ENCODE assay signal across 28 cellular contexts in the genomic region with DNA sequence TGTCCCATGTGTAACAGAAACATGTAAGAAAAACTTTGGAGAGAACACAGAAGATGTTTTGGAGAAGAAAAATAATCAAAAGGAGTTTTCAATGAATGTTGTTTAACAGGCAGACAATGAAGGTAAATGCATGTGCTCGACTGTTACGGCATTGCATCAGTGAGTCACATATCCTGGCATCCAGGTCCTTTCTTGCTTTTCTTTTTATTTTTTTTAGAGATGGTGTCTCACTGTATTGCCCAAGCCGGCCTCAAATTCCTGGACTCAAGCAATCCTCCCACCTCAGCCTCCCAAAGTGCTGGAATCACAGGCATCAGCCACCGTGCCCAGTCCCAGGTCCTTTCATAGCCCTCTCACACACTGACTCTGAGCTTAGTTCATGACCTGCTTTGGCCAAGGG.
"Had no signal": no experiment of that assay in that cellular context is flagged by ENCODE, and none has a peak within 500 bp of the region (broad histone marks: within the 10 kb centered on the region; RNA-seq: fewer than 3 reads in every experiment).

No MANE protein-coding gene starts in this region.

- H3K4me3 Mint-ChIP-seq: naive thymus-derived CD8-positive, alpha-beta T cell; natural killer cell treated with Interleukin-12 subunit alpha and Interleukin-12 subunit beta and Interleukin-15 and Interleukin-18, amount 100 ng/mL, for 72 hours; nephron progenitor cell; neural crest cell; stimulated activated effector memory CD8-positive, alpha-beta T cell treated with anti-CD3 and anti-CD28 coated beads, Interleukin-12 subunit alpha, Interleukin-12 subunit beta, amount 100 ng/mL, for 72 hours; stimulated activated naive B cell treated with anti-CD40 and anti-IgM and Interleukin-4, amounts not matched to agents 10 μg/mL and 1 μg/mL and 100 μg/mL, for 72 hours; stimulated activated naive CD8-positive, alpha-beta T cell treated with anti-CD3 and anti-CD28 coated beads, Interleukin-15, Interleukin-2, amounts not matched to agents 100 ng/mL and 50 ng/mL, for 24 hours had no signal

- H3K27me3 ChIP-seq: neutrophil, pancreas, right lobe of liver, sigmoid colon, stomach, suprapubic skin, testis, tibial artery, transverse colon, upper lobe of left lung, vagina had no signal

- H3K27ac ChIP-seq: neutrophil, pancreas, psoas muscle, right lobe of liver, sigmoid colon, stomach, suprapubic skin, testis, tibial artery, transverse colon, upper lobe of left lung, vagina had no signal

- H3K36me3 ChIP-seq: neutrophil, pancreas, right lobe of liver, sigmoid colon, stomach, suprapubic skin, tibial artery, transverse colon, upper lobe of left lung, vagina had no signal

- H3K4me1 Mint-ChIP-seq: neural crest cell; stimulated activated effector memory CD8-positive, alpha-beta T cell treated with anti-CD3 and anti-CD28 coated beads, Interleukin-12 subunit alpha, Interleukin-12 subunit beta, amount 100 ng/mL, for 72 hours had no signal

- H3K9me3 ChIP-seq: neutrophil, pancreas, right lobe of liver, suprapubic skin, testis, tibial artery, vagina had no signal

- H3K4me1 ChIP-seq: pancreas, psoas muscle, right lobe of liver, sigmoid colon, stomach, suprapubic skin, testis, tibial artery, transverse colon, upper lobe of left lung, vagina had no signal

- H3K27ac Mint-ChIP-seq: naive thymus-derived CD8-positive, alpha-beta T cell; natural killer cell treated with Interleukin-12 subunit alpha and Interleukin-12 subunit beta and Interleukin-15 and Interleukin-18, amount 100 ng/mL, for 72 hours; progenitor cell of endocrine pancreas; stimulated activated effector memory CD8-positive, alpha-beta T cell treated with anti-CD3 and anti-CD28 coated beads, Interleukin-12 subunit alpha, Interleukin-12 subunit beta, amount 100 ng/mL, for 72 hours; stimulated activated naive B cell treated with anti-CD40 and anti-IgM and Interleukin-4, amounts not matched to agents 10 μg/mL and 1 μg/mL and 100 μg/mL, for 72 hours; stimulated activated naive CD8-positive, alpha-beta T cell treated with anti-CD3 and anti-CD28 coated beads, Interleukin-15, Interleukin-2, amounts not matched to agents 100 ng/mL and 50 ng/mL, for 24 hours had no signal

- H3K4me3 ChIP-seq: pancreas, psoas muscle, right lobe of liver, sigmoid colon, stomach, suprapubic skin, testis, tibial artery, transverse colon, upper lobe of left lung, vagina had no signal

- DNase-seq: naive thymus-derived CD8-positive, alpha-beta T cell; nephron progenitor cell; nucleus accumbens; pancreas; psoas muscle; right cardiac atrium; right lobe of liver; sigmoid colon; small intestine; stimulated activated CD4-positive, alpha-beta T cell treated with anti-CD3 and anti-CD28 coated beads, Interleukin-15, amount 100 ng/mL, for 24 hours; stimulated activated CD4-positive, alpha-beta T cell treated with anti-CD3 and anti-CD28 coated beads, Interleukin-2, amount 100 ng/mL, for 24 hours; stimulated activated CD4-positive, alpha-beta T cell treated with anti-CD3 and anti-CD28 coated beads, Interleukin-2, amount 100 ng/mL, for 48 hours; stimulated activated CD4-positive, alpha-beta T cell treated with anti-CD3 and anti-CD28 coated beads, Interleukin-4, amount 100 ng/mL, for 24 hours; stimulated activated naive B cell treated with anti-CD40 and anti-IgM and Interleukin-4, amounts not matched to agents 10 μg/mL and 1 μg/mL and 100 μg/mL, for 72 hours; stimulated activated naive CD4-positive, alpha-beta T cell treated with Interleukin-2 at 50 U/mL for 16 hours; stomach; testis; tibial artery; transverse colon; upper lobe of left lung had no signal

- H3K27me3 Mint-ChIP-seq: naive thymus-derived CD8-positive, alpha-beta T cell; natural killer cell treated with Interleukin-12 subunit alpha and Interleukin-12 subunit beta and Interleukin-15 and Interleukin-18, amount 100 ng/mL, for 72 hours; progenitor cell of endocrine pancreas; stimulated activated naive B cell treated with anti-CD40 and anti-IgM and Interleukin-4, amounts not matched to agents 10 μg/mL and 1 μg/mL and 100 μg/mL, for 72 hours; stimulated activated naive CD8-positive, alpha-beta T cell treated with anti-CD3 and anti-CD28 coated beads, Interleukin-15, Interleukin-2, amounts not matched to agents 100 ng/mL and 50 ng/mL, for 24 hours had no signal

- H3K36me3 Mint-ChIP-seq: stimulated activated effector memory CD8-positive, alpha-beta T cell treated with anti-CD3 and anti-CD28 coated beads, Interleukin-12 subunit alpha, Interleukin-12 subunit beta, amount 100 ng/mL, for 72 hours had no signal
